ENCODE assay signal across 8 cellular contexts in the genomic region with DNA sequence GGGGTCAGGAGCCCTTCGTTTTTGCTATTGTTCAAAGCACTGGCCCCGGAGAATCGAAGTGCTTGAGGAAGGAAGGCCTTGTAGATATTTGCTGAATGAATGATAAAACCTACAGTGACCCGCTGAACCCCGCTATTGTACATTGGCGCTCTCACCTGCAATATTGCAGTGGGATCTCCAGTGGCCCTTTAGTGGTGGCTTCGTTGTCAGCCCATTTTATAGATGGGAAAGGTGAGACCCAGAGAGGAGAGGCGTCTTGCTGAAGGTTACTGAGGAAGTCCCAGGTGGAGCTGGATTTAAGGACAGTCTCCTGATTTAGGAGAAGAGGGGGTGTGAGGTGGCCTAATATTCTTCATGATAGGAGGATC. TPM values are rescaled to one million over a fixed set of nuclear protein-coding genes. Genes with fewer than 3 reads are reported as not detected.
DNase-seq lines count a peak whose midpoint lies in the region; ATAC-seq and TF ChIP-seq lines count a peak whose summit lies in the region.

No MANE protein-coding gene starts in this region.

- peak overlapping the region; percentile 83 for H3K4me3 ChIP-seq in GM06990 (replicated peaks; ENCODE audit: low read depth, low read length)
- peak overlapping the region; percentile 77 for H3K4me3 ChIP-seq in SJSA1
- H3K4me3 ChIP-seq in fibroblast of pulmonary artery (replicated peaks; ENCODE audit: low read depth, low read length) = peak overlapping the region; percentile 95
- H3K4me3 ChIP-seq in rectal smooth muscle tissue (ENCODE audit: low read length) = peak overlapping the region; percentile 96

- H3K9me3 ChIP-seq in SJSA1 (replicated peaks) = no peaks in the 10 kb centered on the region

- H3K4me1 ChIP-seq in SJSA1 (replicated peaks) (peaks cover 31% of the 10 kb centered on the region), rectal smooth muscle tissue (ENCODE audit: control insufficient read depth, insufficient read depth, low read length) (peaks cover 19% of the 10 kb centered on the region)

- ATAC-seq in GM19035 (IDR thresholded peaks at IDR 0.05; ENCODE audit: unreplicated experiment) (no peak), HG02678 (IDR thresholded peaks at IDR 0.05; ENCODE audit: unreplicated experiment) (no peak)

- H3K36me3 ChIP-seq in GM06990 (ENCODE audit: control insufficient read depth, insufficient read depth, low read length) (no peaks in the 10 kb centered on the region), SJSA1 (peaks cover 23% of the 10 kb centered on the region), rectal smooth muscle tissue (ENCODE audit: control insufficient read depth, insufficient read depth, low read length) (peaks cover 5% of the 10 kb centered on the region)

- DNase-seq in GM06990 (ENCODE audit: extremely low read depth, insufficient read length) (no peak), SJSA1 (ENCODE audit: low read depth in 1 of 2, low spot score in 2 of 2) (no peak), fibroblast of pulmonary artery (ENCODE audit: low read depth) (no peak), NK-92 (lab: John Stamatoyannopoulos, UW; ENCODE audit: unreplicated experiment) (no peak), NCI-H187 (lab: John Stamatoyannopoulos, UW) (no peak)

- TF ChIP-seq CTCF in GM06990 (IDR thresholded peaks at IDR 0.05; ENCODE audit: insufficient read depth, low read length, poor library complexity, severe bottlenecking) = no peak
- no peak for TF ChIP-seq CTCF in fibroblast of pulmonary artery (IDR thresholded peaks at IDR 0.05; ENCODE audit: low read length, missing control alignments)

- peak overlapping the region; percentile 35 for H3K9ac ChIP-seq in rectal smooth muscle tissue (ENCODE audit: low read length)

- H3K27me3 ChIP-seq in GM06990 (replicated peaks; ENCODE audit: control insufficient read depth, insufficient read depth, low read length) (no peaks in the 10 kb centered on the region), SJSA1 (replicated peaks) (no peaks in the 10 kb centered on the region), rectal smooth muscle tissue (ENCODE audit: control insufficient read depth, insufficient read depth, low read length) (no peaks in the 10 kb centered on the region)

- H3K27ac ChIP-seq in SJSA1 (no peak overlapping the region), rectal smooth muscle tissue (ENCODE audit: low read depth, low read length) (peak overlapping the region; percentile 93)

RNA-seq across cellular contexts. Expression of a gene that starts 1.2 kb away (rescaled TPM):
- 10.5 and 16.6 TPM in 2 replicates for total RNA-seq in SJSA1 (2014; rRNA removed; shearing (Covaris generic))

RNA-seq across cellular contexts. Expression of a gene that starts 17.8 kb away (rescaled TPM):
- total RNA-seq in SJSA1 (2014; rRNA removed; shearing (Covaris generic)) = 87.6 and 105 TPM in 2 replicates

RNA-seq across cellular contexts. Expression of a gene that starts 38.7 kb away (rescaled TPM):
- 0.25 TPM in 1 of 2 replicates, not detected in the other for total RNA-seq in SJSA1 (2014; rRNA removed; shearing (Covaris generic))

RNA-seq across cellular contexts. Expression of a gene that starts 54.1 kb away (rescaled TPM):
- total RNA-seq in SJSA1 (2014; rRNA removed; shearing (Covaris generic)) = 26.8 and 44.2 TPM in 2 replicates
